ENCODE assay signal across 1 cellular context in genomic region chr15:75347222-75348033, GRCh38.
A peak's percentile ranks its signal among the peaks of the same experiment; 100 is the strongest.
TF ChIP-seq lines count a peak whose summit lies in the region.

No MANE protein-coding gene starts in this region.

TF ChIP-seq in HepG2, 621 proteins besides CTCF, POLR2A, EP300 and RAD21 (continued from another document and continues in another):
- peak; percentile 75; the same call in 1 of the 2 replicates for TF ChIP-seq ZFP91 (CRISPR knock-in tag; IDR thresholded peaks at IDR 0.05; ENCODE audit: borderline replicate concordance)
- TF ChIP-seq ZNF333 (CRISPR knock-in tag; IDR thresholded peaks at IDR 0.05; ENCODE audit: borderline replicate concordance): peak; percentile 19; the same call in 1 of the 2 replicates
- peak; percentile 92 for TF ChIP-seq ARID2 (CRISPR knock-in tag; IDR thresholded peaks at IDR 0.05; ENCODE audit: borderline replicate concordance)
- TF ChIP-seq CCDC6 (CRISPR knock-in tag; IDR thresholded peaks at IDR 0.05): peak; percentile 33; the same call in 1 of the 2 replicates
- peak; percentile 64 for TF ChIP-seq ZEB1 (IDR thresholded peaks at IDR 0.05; ENCODE audit: insufficient replicate concordance, low read depth)
- peak; percentile 53; the same call in 1 of the 2 replicates for TF ChIP-seq SPEN (CRISPR knock-in tag; IDR thresholded peaks at IDR 0.05; ENCODE audit: low read depth)
- peak; percentile 13; the same call in 1 of the 2 replicates for TF ChIP-seq SUZ12 (IDR thresholded peaks at IDR 0.05; ENCODE audit: low read depth, low read length)
- TF ChIP-seq YY1 (IDR thresholded peaks at IDR 0.05; ENCODE audit: insufficient read depth, insufficient replicate concordance, low read depth, low read length): peak; percentile 62
- TF ChIP-seq ZKSCAN8 (CRISPR knock-in tag; IDR thresholded peaks at IDR 0.05; ENCODE audit: borderline replicate concordance): 0 out of 2 replicates have a peak, but pooled peaks have one; percentile 12
- no peak for TF ChIP-seq PHB2 (IDR thresholded peaks at IDR 0.05; ENCODE audit: partially characterized antibody)
- TF ChIP-seq ISX (CRISPR knock-in tag; conservative IDR thresholded peaks at IDR 0.05): no peak; the same call in 1 of the 2 replicates
- peak; percentile 43; the same call in 1 of the 2 replicates for TF ChIP-seq YEATS4 (CRISPR knock-in tag; IDR thresholded peaks at IDR 0.05; ENCODE audit: borderline replicate concordance)
- TF ChIP-seq ATF4 (CRISPR knock-in tag; IDR thresholded peaks at IDR 0.05): no peak; a peak in 1 of 4 replicates
- TF ChIP-seq ZNF777 (CRISPR knock-in tag; IDR thresholded peaks at IDR 0.05): peak; percentile 86
- TF ChIP-seq ZNF567 (CRISPR knock-in tag; IDR thresholded peaks at IDR 0.05; ENCODE audit: borderline replicate concordance): no peak
- peak; percentile 55; the same call in 1 of the 2 replicates for TF ChIP-seq BRD4 (CRISPR knock-in tag; IDR thresholded peaks at IDR 0.05)
- peak in 1 of 2 experiments; percentile 90; a peak in 3 of 4 replicates for TF ChIP-seq HMGXB4 (CRISPR knock-in tag; IDR thresholded peaks at IDR 0.05; ENCODE audit: borderline replicate concordance in 1 of 2, low read depth in 1 of 2)
- TF ChIP-seq STAT6 (CRISPR knock-in tag; IDR thresholded peaks at IDR 0.05; ENCODE audit: borderline replicate concordance): no peak
- TF ChIP-seq GTF3A (CRISPR knock-in tag; conservative IDR thresholded peaks at IDR 0.05): 0 out of 2 replicates have a peak, but pooled peaks have one; percentile 29
- no peak for TF ChIP-seq ZBTB40 (IDR thresholded peaks at IDR 0.05)
- peak; percentile 74 for TF ChIP-seq ZBTB40 (CRISPR knock-in tag; IDR thresholded peaks at IDR 0.05)
- 0 out of 2 replicates have a peak, but pooled peaks have one; percentile 30 for TF ChIP-seq EED (CRISPR knock-in tag; IDR thresholded peaks at IDR 0.05)
- TF ChIP-seq ZNF766 (CRISPR knock-in tag; IDR thresholded peaks at IDR 0.05; ENCODE audit: borderline replicate concordance): no peak
- 0 out of 2 replicates have a peak, but pooled peaks have one; percentile 46 for TF ChIP-seq ZNF558 (CRISPR knock-in tag; IDR thresholded peaks at IDR 0.05; ENCODE audit: borderline replicate concordance)
- peak; percentile 71 for TF ChIP-seq ZNF784 (CRISPR knock-in tag; IDR thresholded peaks at IDR 0.05; ENCODE audit: borderline replicate concordance)
- no peak for TF ChIP-seq MLXIP (CRISPR knock-in tag; IDR thresholded peaks at IDR 0.05; ENCODE audit: borderline replicate concordance)
- TF ChIP-seq GZF1 (CRISPR knock-in tag; IDR thresholded peaks at IDR 0.05): no peak
- TF ChIP-seq ZNF543 (CRISPR knock-in tag; IDR thresholded peaks at IDR 0.05): no peak; the same call in none of the 2 replicates
- TF ChIP-seq ZNF343 (CRISPR knock-in tag; IDR thresholded peaks at IDR 0.05): peak; percentile 60
- TF ChIP-seq ZNF225 (CRISPR knock-in tag; IDR thresholded peaks at IDR 0.05): peak; percentile 47; the same call in 1 of the 2 replicates
- TF ChIP-seq ZNF672 (CRISPR knock-in tag; IDR thresholded peaks at IDR 0.05): no peak
- peak; percentile 53; the same call in 1 of the 2 replicates for TF ChIP-seq NRL (CRISPR knock-in tag; IDR thresholded peaks at IDR 0.05; ENCODE audit: borderline replicate concordance)
- TF ChIP-seq ATF2 (CRISPR knock-in tag; IDR thresholded peaks at IDR 0.05): no peak
